23 cellular contexts compared by ENCODE assay signal in the genomic region with DNA sequence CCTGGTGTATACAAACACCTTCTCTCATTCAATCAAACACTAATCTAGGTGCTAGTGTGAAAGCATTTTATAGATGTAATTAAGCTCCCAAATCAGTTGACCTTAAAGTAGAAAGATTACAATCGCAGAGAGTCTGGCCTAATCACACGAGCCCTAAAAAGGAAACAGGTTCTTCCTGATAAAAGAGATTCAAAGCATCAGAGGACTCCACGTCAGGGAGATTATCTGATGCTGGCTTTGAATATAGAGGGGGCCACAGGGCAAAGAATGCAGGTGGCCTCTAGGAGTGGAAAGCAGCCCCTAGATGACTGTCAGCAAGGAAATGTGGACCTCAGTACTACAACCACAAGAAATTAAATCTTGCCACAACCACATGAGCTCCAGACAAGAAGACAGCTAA. TPM values are rescaled to one million over a fixed set of nuclear protein-coding genes. Genes with fewer than 3 reads are reported as not detected.
DNase-seq lines count a peak whose midpoint lies in the region; ATAC-seq, FAIRE-seq and TF ChIP-seq lines count a peak whose summit lies in the region.
"Had no signal": no experiment of that assay in that cellular context is flagged by ENCODE, and none has a peak within 500 bp of the region (broad histone marks: within the 10 kb centered on the region; RNA-seq: fewer than 3 reads in every experiment).

No MANE protein-coding gene starts in this region.

- H3K27ac ChIP-seq in SK-N-SH (ENCODE audit: low read depth in 2 of 2, low read length in 1 of 2): no peak overlapping the region
- no peak overlapping the region for H3K27ac ChIP-seq in astrocyte (ENCODE audit: low read depth, low read length)
- no peak overlapping the region for H3K27ac ChIP-seq in psoas muscle
- H3K27ac ChIP-seq in GM23248: no peak overlapping the region
- H3K27ac ChIP-seq: PC-9, SJCRH30 had no signal

- CTCF ChIA-PET in SK-N-SH (lab: Yijun Ruan, JAX): interaction anchor here (0.7 to 1.4 kb wide), 7 partner anchors 9 to 1846 kb away, joined by 3 to 7 read pairs (median 4); no protein-coding TSS in a partner anchor

- no peaks in the 10 kb centered on the region for H3K27me3 Mint-ChIP-seq in astrocyte (ENCODE audit: low read depth, unreplicated experiment)

- no peaks in the 10 kb centered on the region for H3K79me2 ChIP-seq in SK-N-SH (ENCODE audit: insufficient read depth)
- no peaks in the 10 kb centered on the region for H3K79me2 ChIP-seq in astrocyte (ENCODE audit: insufficient read depth, low read length)
- no peaks in the 10 kb centered on the region for H3K79me2 ChIP-seq in GM23248 (ENCODE audit: insufficient read depth)

- H2AFZ ChIP-seq in SK-N-SH (ENCODE audit: low read depth) (no peak overlapping the region), astrocyte (ENCODE audit: low read depth, low read length) (no peak overlapping the region), GM23248 (no peak overlapping the region)
- H2AFZ ChIP-seq: PC-9 had no signal

- no peak for ATAC-seq in SK-N-SH treated with all-trans-retinoic acid at 6 μM for 48 hours
- no peak for ATAC-seq in psoas muscle
- no peak for ATAC-seq in HG03095 (IDR thresholded peaks at IDR 0.05; ENCODE audit: unreplicated experiment)
- ATAC-seq: CD8-positive, alpha-beta T cell; Right ventricle myocardium inferior had no signal

- FAIRE-seq in astrocyte (lab: Jason Lieb, UNC): no peak
- FAIRE-seq: HTR-8/SVneo had no signal

- TF ChIP-seq RAD21 in SK-N-SH (IDR thresholded peaks at IDR 0.05; ENCODE audit: low read length): no peak

- no peaks in the 10 kb centered on the region; a peak in 2 of 4 replicates for H3K4me1 ChIP-seq in SK-N-SH (ENCODE audit: control insufficient read depth in 1 of 2, insufficient read depth in 2 of 2, low read depth in 1 of 2, low read length in 1 of 2)
- H3K4me1 ChIP-seq in astrocyte (ENCODE audit: insufficient read depth, low read length): peaks cover 10% of the 10 kb centered on the region
- H3K4me1 ChIP-seq in psoas muscle: no peaks in the 10 kb centered on the region
- H3K4me1 ChIP-seq in GM23248 (ENCODE audit: insufficient read depth): peaks cover 7% of the 10 kb centered on the region

- POLR2A ChIA-PET in SK-N-SH (lab: Yijun Ruan, JAX): no interaction called here

- H3K9ac ChIP-seq in SK-N-SH: no peak overlapping the region
- H3K9ac ChIP-seq in astrocyte (ENCODE audit: low read length): no peak overlapping the region
- H3K9ac ChIP-seq in GM23248: no peak overlapping the region

- H3K9me3 ChIP-seq in SK-N-SH (no peaks in the 10 kb centered on the region), astrocyte (ENCODE audit: insufficient read depth, low read depth, low read length) (no peaks in the 10 kb centered on the region), psoas muscle (no peaks in the 10 kb centered on the region), GM23248 (ENCODE audit: low read depth) (no peaks in the 10 kb centered on the region)
- H3K9me3 ChIP-seq: SJCRH30 had no signal

- intact Hi-C loops in psoas muscle (cut with DNase I): no loop called here

- no peaks in the 10 kb centered on the region for H3F3A ChIP-seq in SK-N-SH (replicated peaks; ENCODE audit: insufficient read depth)
- H3F3A ChIP-seq in GM23248 (ENCODE audit: insufficient read depth): peaks cover 4% of the 10 kb centered on the region; the same call in 1 of the 2 replicates

- 80% methylated on average over 3 of the region's 3 CpGs for WGBS in SK-N-SH (ENCODE audit: low lambda C conversion rate)
- 61 to 71% (median 68%) methylated on average over 3 of the region's 3 CpGs for WGBS in psoas muscle, 3 donors
- WGBS in GM23248 (ENCODE audit: low coverage in 1 of 2, low lambda C conversion rate in 2 of 2, missing lambda C conversion rate in 2 of 2), 2 experiments: 95 to 97% methylated on average over 3 of the region's 3 CpGs

- peak in 1 of 2 experiments; percentile 63; a peak in 1 of 4 replicates for TF ChIP-seq EP300 in SK-N-SH (IDR thresholded peaks at IDR 0.05; ENCODE audit: borderline replicate concordance in 1 of 2, low read depth in 1 of 2, low read length in 1 of 2)

- no peaks in the 10 kb centered on the region for H3K4me1 Mint-ChIP-seq in astrocyte (ENCODE audit: low read depth, unreplicated experiment)

- H3K36me3 Mint-ChIP-seq in astrocyte (ENCODE audit: low read depth, unreplicated experiment): no peaks in the 10 kb centered on the region

- no peaks in the 10 kb centered on the region for H3K27me3 ChIP-seq in SK-N-SH (ENCODE audit: insufficient read depth)
- no peaks in the 10 kb centered on the region for H3K27me3 ChIP-seq in astrocyte (ENCODE audit: insufficient read depth, low read length)
- no peaks in the 10 kb centered on the region for H3K27me3 ChIP-seq in psoas muscle (ENCODE audit: insufficient read depth in 3 of 3, low read length in 2 of 3)
- H3K27me3 ChIP-seq in GM23248 (replicated peaks; ENCODE audit: insufficient read depth): no peaks in the 10 kb centered on the region
- H3K27me3 ChIP-seq: SJCRH30 had no signal

- H3K36me3 ChIP-seq in SK-N-SH (replicated peaks in 1 of 2; ENCODE audit: control insufficient read depth in 1 of 2, insufficient read depth in 2 of 2, low read length in 1 of 2) (no peaks in the 10 kb centered on the region), astrocyte (ENCODE audit: insufficient read depth, low read length) (no peaks in the 10 kb centered on the region), psoas muscle (ENCODE audit: insufficient read depth in 1 of 2, low read depth in 1 of 2) (peaks cover 0 to 13% of the 10 kb centered on the region in 2 donors), GM23248 (ENCODE audit: low read depth) (no peaks in the 10 kb centered on the region)
- H3K36me3 ChIP-seq: SJCRH30 had no signal

- H3K4me3 ChIP-seq in SK-N-SH (ENCODE audit: low read depth in 2 of 2, low read length in 1 of 2) (no peak overlapping the region), astrocyte (ENCODE audit: insufficient read depth, low read depth, low read length) (no peak overlapping the region), psoas muscle (no peak overlapping the region), GM23248 (no peak overlapping the region)
- no peak overlapping the region for H3K4me3 ChIP-seq in Jurkat, Clone E6-1 (ENCODE audit: low read length)
- H3K4me3 ChIP-seq: PC-9, SJCRH30 had no signal

- in situ Hi-C loops in GM23248 (cut with MboI): no loop called here

- DNase-seq in SK-N-SH: no peak
- DNase-seq in Jurkat, Clone E6-1 (ENCODE audit: low read depth, low spot score): peak; percentile 38
- peak; percentile 16 for DNase-seq in astrocyte (ENCODE audit: low read depth)
- DNase-seq in myocyte (ENCODE audit: low read depth): peak; percentile 3
- no peak for DNase-seq in psoas muscle
- DNase-seq in GM23248: no peak
- DNase-seq: CD8-positive, alpha-beta T cell; DMS 273 treated with DMSO at 0.1 percent for 48 hours; DMS79; H9; KG1; MM.1S; NCI-H2029; NCI-H446; NCI-H524 treated with DMSO at 0.1 percent for 48 hours; NK-92 treated with Interleukin-12 subunit alpha and Interleukin-12 subunit beta, amount 100 ng/mL, for 24 hours; PC-9; SJCRH30; T-helper 1 cell had no signal

- no peak overlapping the region for H3K27ac Mint-ChIP-seq in astrocyte (ENCODE audit: unreplicated experiment)
- H3K27ac Mint-ChIP-seq: CD8-positive, alpha-beta T cell had no signal

- no peak overlapping the region for H3K4me3 Mint-ChIP-seq in astrocyte (ENCODE audit: unreplicated experiment)
- H3K4me3 Mint-ChIP-seq: CD8-positive, alpha-beta T cell; H9 had no signal

- H3K9me2 ChIP-seq in SK-N-SH (no peaks in the 10 kb centered on the region), GM23248 (ENCODE audit: insufficient read depth) (no peaks in the 10 kb centered on the region)

- TF ChIP-seq CTCF in SK-N-SH (IDR thresholded peaks at IDR 0.05) (no peak), astrocyte (IDR thresholded peaks at IDR 0.05; ENCODE audit: insufficient read depth, low read depth, low read length) (no peak), psoas muscle (IDR thresholded peaks at IDR 0.05) (no peak)

- H3K4me2 ChIP-seq in SK-N-SH (no peak overlapping the region), astrocyte (ENCODE audit: low read length) (no peak overlapping the region), GM23248 (ENCODE audit: unreplicated experiment) (no peak overlapping the region)
- H3K4me2 ChIP-seq: PC-9 had no signal

- no peaks in the 10 kb centered on the region for H3K9me3 Mint-ChIP-seq in astrocyte (ENCODE audit: unreplicated experiment)
- H3K9me3 Mint-ChIP-seq: CD8-positive, alpha-beta T cell; H9 had no signal

- H4K20me1 ChIP-seq in SK-N-SH (ENCODE audit: insufficient read depth) (no peaks in the 10 kb centered on the region), astrocyte (ENCODE audit: insufficient read depth, low read length) (no peaks in the 10 kb centered on the region), GM23248 (ENCODE audit: insufficient read depth) (no peaks in the 10 kb centered on the region)

TF ChIP-seq in SK-N-SH, 30 proteins besides CTCF, POLR2A, EP300 and RAD21 (continues in another document):
- no peak for TF ChIP-seq MXI1 (IDR thresholded peaks at IDR 0.05; ENCODE audit: low read depth, low read length)
- no peak for TF ChIP-seq NFIC (IDR thresholded peaks at IDR 0.05; ENCODE audit: borderline replicate concordance)
- TF ChIP-seq CHD2 (IDR thresholded peaks at IDR 0.05; ENCODE audit: low read length, partially characterized antibody): no peak

TF ChIP-seq in SK-N-SH treated with all-trans-retinoic acid at 6 μM for 48 hours, 23 proteins besides CTCF, POLR2A, EP300 and RAD21 (continues in another document):
- TF ChIP-seq, protein P1, sequence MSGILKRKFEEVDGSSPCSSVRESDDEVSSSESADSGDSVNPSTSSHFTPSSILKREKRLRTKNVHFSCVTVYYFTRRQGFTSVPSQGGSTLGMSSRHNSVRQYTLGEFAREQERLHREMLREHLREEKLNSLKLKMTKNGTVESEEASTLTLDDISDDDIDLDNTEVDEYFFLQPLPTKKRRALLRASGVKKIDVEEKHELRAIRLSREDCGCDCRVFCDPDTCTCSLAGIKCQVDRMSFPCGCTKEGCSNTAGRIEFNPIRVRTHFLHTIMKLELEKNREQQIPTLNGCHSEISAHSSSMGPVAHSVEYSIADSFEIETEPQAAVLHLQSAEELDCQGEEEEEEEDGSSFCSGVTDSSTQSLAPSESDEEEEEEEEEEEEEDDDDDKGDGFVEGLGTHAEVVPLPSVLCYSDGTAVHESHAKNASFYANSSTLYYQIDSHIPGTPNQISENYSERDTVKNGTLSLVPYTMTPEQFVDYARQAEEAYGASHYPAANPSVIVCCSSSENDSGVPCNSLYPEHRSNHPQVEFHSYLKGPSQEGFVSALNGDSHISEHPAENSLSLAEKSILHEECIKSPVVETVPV (CRISPR knock-in tag; IDR thresholded peaks at IDR 0.05): no peak

RNA-seq across cellular contexts. Expression of gene ZC3H15, which starts 28.2 kb away (rescaled TPM):
- polyA plus RNA-seq in SK-N-SH (2012; rRNA removed) (26.5 and 27.7 TPM in 2 replicates), psoas muscle (10 to 100 TPM; 33.9 to 83.8 (median 66.9) TPM), GM23248 (2016; fragmentation: Nextera tagmentation; extraction: Ambion mirVana) (88.7 and 103 TPM in 2 replicates)
- polyA plus RNA-seq in SK-N-SH (2012; cell fraction: cytosol; rRNA removed): 33.9 and 52.2 TPM in 2 replicates
- polyA plus RNA-seq in SK-N-SH (2012; cell fraction: nucleus; rRNA removed): 17.5 and 44.8 TPM in 2 replicates
- polyA plus RNA-seq in Jurkat, Clone E6-1 (2012; ENCODE audit: insufficient read depth, insufficient read length): 91.5 TPM
- total RNA-seq in astrocyte (64.0 and 76.4 TPM in 2 replicates), myocyte (85.7 and 89.5 TPM in 2 replicates), psoas muscle (10 to 100 TPM; 31.1 to 56.3 (median 51.2) TPM)
- polyA plus RNA-seq in myocyte (2012): 35.2 TPM
- total RNA-seq in GM23248 (2014; rRNA removed; shearing (Covaris generic)): 43.8 and 98.0 TPM in 2 replicates

Comparison
In these comparisons a context has a peak if more than half of its experiments do, and no peak if none do; other contexts are left out.
1. DNase-seq: peak in Jurkat, Clone E6-1 (single experiment), astrocyte (single experiment) and myocyte (single experiment); none in SK-N-SH (single experiment), psoas muscle (0 of 2) and GM23248 (single experiment).